ENCODE assay signal across 20 cellular contexts in genomic region chr14:105894125-105894977, GRCh38.
DNase-seq lines count a peak whose midpoint lies in the region; ATAC-seq and TF ChIP-seq lines count a peak whose summit lies in the region.
"Had no signal": no experiment of that assay in that cellular context is flagged by ENCODE, and none has a peak within 500 bp of the region (broad histone marks: within the 10 kb centered on the region; RNA-seq: fewer than 3 reads in every experiment).

No MANE protein-coding gene starts in this region.

- H3K4me1 ChIP-seq in BE2C (peaks cover 22% of the 10 kb centered on the region), heart left ventricle (no peaks in the 10 kb centered on the region)

- H3K4me3 ChIP-seq in BE2C (ENCODE audit: low read depth, low read length) (no peak overlapping the region), heart left ventricle (no peak overlapping the region)
- H3K4me3 ChIP-seq: hepatocyte, mucosa of descending colon had no signal

- DNase-seq in BE2C (peak; percentile 3), H4 (ENCODE audit: low spot score) (peak; percentile 1), heart left ventricle (peak in 3 of 5 donors; percentile 7 to 21 (median 20)), posterior vena cava (ENCODE audit: low spot score) (peak; percentile 72), HT-29 (ENCODE audit: low spot score) (no peak), NOMO-1 treated with dmso at 0.1 percent for 144 hours (lab: John Stamatoyannopoulos, UW; ENCODE audit: unreplicated experiment) (no peak), NCI-H146 (lab: John Stamatoyannopoulos, UW) (no peak)
- DNase-seq: activated CD4-positive, alpha-beta T cell treated with anti-CD3 and anti-CD28 coated beads, Interleukin-2, amount 50 U/mL, for 1 hour; amygdala; Calu3; effector memory CD8-positive, alpha-beta T cell; KG1; NCI-H526 treated with DMSO at 0.1 percent for 48 hours; nucleus accumbens; stimulated activated CD4-positive, alpha-beta T cell treated with anti-CD3 and anti-CD28 coated beads, Interleukin-2, amount 100 ng/mL, for 48 hours; substantia nigra; T1000 had no signal

- intact Hi-C loops in heart left ventricle (cut with DNase I), result no loop called here
- intact Hi-C loops in posterior vena cava (cut with DNase I), result no loop called here

- H3K36me3 ChIP-seq in BE2C (no peaks in the 10 kb centered on the region), heart left ventricle (no peaks in the 10 kb centered on the region)

- TF ChIP-seq CTCF in BE2C (IDR thresholded peaks at IDR 0.05; ENCODE audit: low read depth, low read length) (no peak), heart left ventricle (IDR thresholded peaks at IDR 0.05) (no peak)

- WGBS in heart left ventricle, 4 donors, result 72 to 80% (median 76%) methylated on average over 17 to 19 of the region's 19 CpGs

- ATAC-seq in heart left ventricle (no peak), GM18498 (IDR thresholded peaks at IDR 0.05; ENCODE audit: unreplicated experiment) (no peak)
- ATAC-seq: effector memory CD8-positive, alpha-beta T cell; mucosa of descending colon had no signal

- H3K9me3 ChIP-seq in BE2C (no peaks in the 10 kb centered on the region), heart left ventricle (peaks cover 0 to 4% (median 0%) of the 10 kb centered on the region in 12 donors)
- H3K9me3 ChIP-seq: mucosa of descending colon had no signal

- H3K27me3 ChIP-seq in BE2C (no peaks in the 10 kb centered on the region), heart left ventricle (no peaks in the 10 kb centered on the region)
- H3K27me3 ChIP-seq: hepatocyte had no signal

- TF ChIP-seq POLR2A in heart left ventricle (IDR thresholded peaks at IDR 0.05), result no peak

- no peak overlapping the region for H3K27ac ChIP-seq in heart left ventricle
- H3K27ac ChIP-seq: hepatocyte had no signal

Comparison
In these comparisons a context has a peak if more than half of its experiments do, and no peak if none do; other contexts are left out.
1. DNase-seq: peak in BE2C (single experiment), H4 (single experiment), heart left ventricle (3 of 5) and posterior vena cava (single experiment); none in HT-29 (single experiment), NOMO-1 treated with dmso at 0.1 percent for 144 hours (single experiment) and NCI-H146 (single experiment).